9 cellular contexts compared by ENCODE assay signal in genomic region chr1:88736633-88737248, GRCh38. TPM values are rescaled to one million over a fixed set of nuclear protein-coding genes. Genes with fewer than 3 reads are reported as not detected.
A peak's percentile ranks its signal among the peaks of the same experiment; 100 is the strongest.
DNase-seq lines count a peak whose midpoint lies in the region; ATAC-seq, FAIRE-seq and TF ChIP-seq lines count a peak whose summit lies in the region.
"Had no signal": no experiment of that assay in that cellular context is flagged by ENCODE, and none has a peak within 500 bp of the region (broad histone marks: within the 10 kb centered on the region; RNA-seq: fewer than 3 reads in every experiment).

No MANE protein-coding gene starts in this region.

- no peak overlapping the region for H3K4me2 ChIP-seq in keratinocyte (ENCODE audit: control insufficient read depth, extremely low read depth, insufficient read depth, low read depth, low read length)

- peak; percentile 72 to 89 (median 83) for TF ChIP-seq CTCF in keratinocyte (optimal IDR thresholded peaks at IDR 0.05 in 1 of 3, IDR thresholded peaks at IDR 0.05 in 1 of 3, conservative IDR thresholded peaks at IDR 0.05 in 1 of 3; ENCODE audit: extremely low read depth in 1 of 3, insufficient read depth in 2 of 3, low read length in 3 of 3)

- peak; percentile 78 for TF ChIP-seq RAD21 in Ishikawa (IDR thresholded peaks at IDR 0.05; ENCODE audit: low read depth)

- peak; percentile 46 for FAIRE-seq in keratinocyte (lab: Jason Lieb, UNC)

- no peak overlapping the region for H3K27ac ChIP-seq in keratinocyte (ENCODE audit: control insufficient read depth, insufficient read depth, low read length)

- H3K27ac Mint-ChIP-seq in activated T-helper 1 cell treated with anti-CD3 and anti-CD28 coated beads, Interleukin-12 subunit alpha, Interleukin-12 subunit beta, Interleukin-2, Interleukin-4 antibody, amounts not matched to agents 30 ng/mL and 10 ng/mL and 1 ng/mL, durations not matched to agents 14 hours and 24 hours and 36 hours, result no peak overlapping the region
- H3K27ac Mint-ChIP-seq: activated B cell treated with CpG ODN at 0.5 μM for 24 hours had no signal

- no peak overlapping the region for H3K4me3 ChIP-seq in keratinocyte (ENCODE audit: control insufficient read depth in 2 of 3, extremely low read depth in 1 of 3, insufficient read depth in 2 of 3, low read depth in 1 of 3, low read length in 3 of 3)

- no peak overlapping the region for H2AFZ ChIP-seq in keratinocyte (ENCODE audit: control insufficient read depth, low read length)

- H3K27me3 ChIP-seq in keratinocyte (ENCODE audit: control insufficient read depth, extremely low read depth, insufficient read depth, low read length), result no peaks in the 10 kb centered on the region

- H3K9ac ChIP-seq in keratinocyte (ENCODE audit: control insufficient read depth, extremely low read depth, insufficient read depth, low read length), result no peak overlapping the region

- H3K27me3 Mint-ChIP-seq in activated T-helper 1 cell treated with anti-CD3 and anti-CD28 coated beads, Interleukin-12 subunit alpha, Interleukin-12 subunit beta, Interleukin-2, Interleukin-4 antibody, amounts not matched to agents 30 ng/mL and 10 ng/mL and 1 ng/mL, durations not matched to agents 14 hours and 24 hours and 36 hours (ENCODE audit: insufficient read depth), result no peaks in the 10 kb centered on the region
- H3K27me3 Mint-ChIP-seq: activated B cell treated with CpG ODN at 0.5 μM for 24 hours had no signal

- peaks cover under 1% of the 10 kb centered on the region for H3K4me1 ChIP-seq in keratinocyte (ENCODE audit: control insufficient read depth, extremely low read depth, insufficient read depth, low read length)

- no peaks in the 10 kb centered on the region for H3K9me3 ChIP-seq in keratinocyte (ENCODE audit: control insufficient read depth, low read depth, low read length)

- dilution Hi-C loops in keratinocyte (cut with MboI; ENCODE audit: extremely low pct_ligation_motif_present, low sequenced_read_pairs), result no loop called here

- no peaks in the 10 kb centered on the region for H3K9me1 ChIP-seq in keratinocyte (ENCODE audit: control insufficient read depth, extremely low read depth, insufficient read depth, low read length)

- H3K79me2 ChIP-seq in keratinocyte (ENCODE audit: control insufficient read depth, insufficient read depth, low read length), result peaks cover 50% of the 10 kb centered on the region

- no peak overlapping the region for H3K4me3 Mint-ChIP-seq in activated T-helper 1 cell treated with anti-CD3 and anti-CD28 coated beads, Interleukin-12 subunit alpha, Interleukin-12 subunit beta, Interleukin-2, Interleukin-4 antibody, amounts not matched to agents 30 ng/mL and 10 ng/mL and 1 ng/mL, durations not matched to agents 14 hours and 24 hours and 36 hours
- H3K4me3 Mint-ChIP-seq: activated B cell treated with CpG ODN at 0.5 μM for 24 hours had no signal

- peaks cover 17% of the 10 kb centered on the region for H3K4me1 Mint-ChIP-seq in activated T-helper 1 cell treated with anti-CD3 and anti-CD28 coated beads, Interleukin-12 subunit alpha, Interleukin-12 subunit beta, Interleukin-2, Interleukin-4 antibody, amounts not matched to agents 30 ng/mL and 10 ng/mL and 1 ng/mL, durations not matched to agents 14 hours and 24 hours and 36 hours (ENCODE audit: low read depth)

- peaks cover 12% of the 10 kb centered on the region for H3K9me3 Mint-ChIP-seq in activated T-helper 1 cell treated with anti-CD3 and anti-CD28 coated beads, Interleukin-12 subunit alpha, Interleukin-12 subunit beta, Interleukin-2, Interleukin-4 antibody, amounts not matched to agents 30 ng/mL and 10 ng/mL and 1 ng/mL, durations not matched to agents 14 hours and 24 hours and 36 hours

- no peak for TF ChIP-seq EP300 in Ishikawa (IDR thresholded peaks at IDR 0.05; ENCODE audit: borderline replicate concordance)

- H3K36me3 Mint-ChIP-seq in activated T-helper 1 cell treated with anti-CD3 and anti-CD28 coated beads, Interleukin-12 subunit alpha, Interleukin-12 subunit beta, Interleukin-2, Interleukin-4 antibody, amounts not matched to agents 30 ng/mL and 10 ng/mL and 1 ng/mL, durations not matched to agents 14 hours and 24 hours and 36 hours (ENCODE audit: low read depth), result peaks cover 12% of the 10 kb centered on the region

- intact Hi-C loops in activated T-helper 1 cell treated with anti-CD3 and anti-CD28 coated beads, Interleukin-12 subunit alpha, Interleukin-12 subunit beta, Interleukin-2, Interleukin-4 antibody, amounts not matched to agents 30 ng/mL and 10 ng/mL and 1 ng/mL, durations not matched to agents 14 hours and 24 hours and 36 hours (cut with micrococcal nuclease), result loop anchor here (1.0 to 5.0 kb wide), 3 partner anchors 49 to 200 kb away; no protein-coding TSS in a partner anchor

- ATAC-seq in GM21360 (IDR thresholded peaks at IDR 0.05; ENCODE audit: unreplicated experiment) (no peak), GM21423 (IDR thresholded peaks at IDR 0.05; ENCODE audit: unreplicated experiment) (no peak)

- H3K36me3 ChIP-seq in keratinocyte (ENCODE audit: control insufficient read depth in 2 of 2, extremely low read depth in 1 of 2, insufficient read depth in 2 of 2, low read length in 2 of 2), result no peaks in the 10 kb centered on the region

- DNase-seq in GM03348 (ENCODE audit: low spot score) (peak; percentile 58), keratinocyte (ENCODE audit: low read depth, low spot score) (peak; percentile 2), inferior parietal cortex (ENCODE audit: extremely low spot score) (no peak), OCI-M2 (lab: John Stamatoyannopoulos, UW; ENCODE audit: unreplicated experiment) (no peak)
- DNase-seq in activated T-helper 1 cell treated with anti-CD3 and anti-CD28 coated beads, Interleukin-12 subunit alpha, Interleukin-12 subunit beta, Interleukin-2, Interleukin-4 antibody, amounts not matched to agents 30 ng/mL and 10 ng/mL and 1 ng/mL, durations not matched to agents 14 hours and 24 hours and 36 hours (ENCODE audit: low spot score), result peak; percentile 16
- DNase-seq: activated B cell treated with CpG ODN at 0.5 μM for 24 hours had no signal

- H4K20me1 ChIP-seq in keratinocyte (ENCODE audit: control insufficient read depth, extremely low read depth, insufficient read depth, low read length), result peaks cover 5% of the 10 kb centered on the region

TF ChIP-seq in Ishikawa, 13 proteins besides CTCF, POLR2A, EP300 and RAD21:
- no peak for TF ChIP-seq TEAD4 (IDR thresholded peaks at IDR 0.05)
- no peak for TF ChIP-seq YY1 (IDR thresholded peaks at IDR 0.05; ENCODE audit: low read depth)
- TF ChIP-seq, protein P1, sequence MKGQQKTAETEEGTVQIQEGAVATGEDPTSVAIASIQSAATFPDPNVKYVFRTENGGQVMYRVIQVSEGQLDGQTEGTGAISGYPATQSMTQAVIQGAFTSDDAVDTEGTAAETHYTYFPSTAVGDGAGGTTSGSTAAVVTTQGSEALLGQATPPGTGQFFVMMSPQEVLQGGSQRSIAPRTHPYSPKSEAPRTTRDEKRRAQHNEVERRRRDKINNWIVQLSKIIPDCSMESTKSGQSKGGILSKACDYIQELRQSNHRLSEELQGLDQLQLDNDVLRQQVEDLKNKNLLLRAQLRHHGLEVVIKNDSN (IDR thresholded peaks at IDR 0.05), result no peak
- no peak for TF ChIP-seq TAF1 (IDR thresholded peaks at IDR 0.05; ENCODE audit: low read depth)
- no peak for TF ChIP-seq FOXM1 (IDR thresholded peaks at IDR 0.05; ENCODE audit: borderline replicate concordance, low read depth)
- TF ChIP-seq REST (IDR thresholded peaks at IDR 0.05; ENCODE audit: low read depth), result no peak
- no peak for TF ChIP-seq EGR1 (IDR thresholded peaks at IDR 0.05)

RNA-seq across cellular contexts. Expression of gene PKN2, which starts 52.7 kb away (rescaled TPM):
- 23.8 and 26.0 TPM in 2 replicates for total RNA-seq in activated T-helper 1 cell treated with anti-CD3 and anti-CD28 coated beads, Interleukin-12 subunit alpha, Interleukin-12 subunit beta, Interleukin-2, Interleukin-4 antibody, amounts not matched to agents 30 ng/mL and 10 ng/mL and 1 ng/mL, durations not matched to agents 14 hours and 24 hours and 36 hours
- polyA plus RNA-seq in keratinocyte, result 20.8 to 30.8 TPM (median 22.9 TPM) in 3 replicates
- 54.9 TPM for polyA plus RNA-seq in keratinocyte (2011; ENCODE audit: low read depth)
- polyA plus RNA-seq in keratinocyte (2011; cell fraction: cytosol; rRNA removed), result 6.7 and 13.6 TPM in 2 replicates
- polyA plus RNA-seq in keratinocyte (2011; cell fraction: nucleus; rRNA removed), result 32.7 and 52.0 TPM in 2 replicates
- 15.4 and 20.1 TPM in 2 replicates for polyA plus RNA-seq in keratinocyte (2012; ENCODE audit: low replicate concordance)
- polyA minus RNA-seq in keratinocyte, result 9.3 to 53.0 TPM (median 25.0 TPM) in 3 replicates
- polyA minus RNA-seq in keratinocyte (2011; cell fraction: cytosol; rRNA and poly(A)+ RNA removed), result 21.5 TPM
- polyA minus RNA-seq in keratinocyte (2011; cell fraction: nucleus; rRNA and poly(A)+ RNA removed), result 54.3 and 101 TPM in 2 replicates

Comparison
In these comparisons a context has a peak if more than half of its experiments do, and no peak if none do; other contexts are left out.
1. DNase-seq: peak in GM03348 (single experiment), activated T-helper 1 cell treated with anti-CD3 and anti-CD28 coated beads, Interleukin-12 subunit alpha, Interleukin-12 subunit beta, Interleukin-2, Interleukin-4 antibody, amounts not matched to agents 30 ng/mL and 10 ng/mL and 1 ng/mL, durations not matched to agents 14 hours and 24 hours and 36 hours (single experiment) and keratinocyte (single experiment); none in inferior parietal cortex (single experiment) and OCI-M2 (single experiment).